In the genomic region with DNA sequence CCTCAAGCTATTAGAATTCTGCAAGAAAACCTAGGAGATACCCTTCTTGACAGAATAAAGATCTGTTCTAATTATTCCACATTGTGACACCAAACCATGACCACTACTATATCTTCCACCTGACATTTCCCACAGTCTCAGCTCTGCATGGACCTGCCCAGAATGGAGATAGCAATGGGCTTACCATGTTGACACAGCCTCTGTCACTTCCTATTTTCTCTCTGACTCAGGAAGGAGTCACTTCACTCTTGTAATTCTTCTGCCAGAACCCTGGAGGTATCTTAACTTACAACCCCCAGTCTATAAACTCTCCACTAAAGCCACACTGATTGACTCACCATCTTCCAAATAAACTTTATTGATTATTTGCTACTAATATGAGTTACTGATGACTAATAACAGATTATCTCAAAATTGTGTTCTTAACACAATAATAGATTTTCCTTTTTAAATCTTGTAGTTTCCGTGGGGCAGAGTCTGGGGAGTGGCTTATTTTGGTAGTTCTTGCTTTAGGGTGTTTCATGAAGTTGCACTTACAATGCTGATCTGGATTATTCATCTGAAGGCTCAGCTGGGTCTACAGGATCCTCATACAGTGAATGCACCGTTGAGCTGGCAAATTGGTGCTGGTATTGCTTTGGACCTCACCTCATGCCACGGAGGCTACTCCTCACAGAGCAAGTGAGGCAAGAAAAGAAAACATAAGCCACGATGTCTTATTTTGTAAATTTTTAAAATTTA, we compare ENCODE assay signal across 17 cellular contexts.
DNase-seq lines count a peak whose midpoint lies in the region; ATAC-seq and TF ChIP-seq lines count a peak whose summit lies in the region.
"Had no signal": no experiment of that assay in that cellular context is flagged by ENCODE, and none has a peak within 500 bp of the region (broad histone marks: within the 10 kb centered on the region; RNA-seq: fewer than 3 reads in every experiment).

No MANE protein-coding gene starts in this region.

- H2BK120ac ChIP-seq in IMR-90 (ENCODE audit: low read depth, low read length) = peak overlapping the region; percentile 59

- no peaks in the 10 kb centered on the region for H3K79me1 ChIP-seq in IMR-90 (ENCODE audit: low read depth in 1 of 2, low read length in 2 of 2)

- no peaks in the 10 kb centered on the region for H3K27me3 Mint-ChIP-seq in T-helper 2 cell treated with Interferon-gamma antibody and Interleukin-4, amounts not matched to agents 5 μg/mL and 100 μg/mL, for 36 hours (ENCODE audit: low read depth)

- H4K8ac ChIP-seq in IMR-90 (ENCODE audit: low read depth in 2 of 2, low read length in 2 of 2) = peak overlapping the region in 1 of 2 experiments; percentile 68; a peak in 1 of 4 replicates

- no peak overlapping the region for H3K56ac ChIP-seq in IMR-90 (ENCODE audit: extremely low read depth, insufficient read depth, low read length)

- H2BK15ac ChIP-seq in IMR-90 (ENCODE audit: low read depth, low read length) = peak overlapping the region; percentile 76; the same call in 1 of the 3 replicates

- intact Hi-C loops in IMR-90 (cut with micrococcal nuclease) = no loop called here

- peak overlapping the region; percentile 67 for H2BK5ac ChIP-seq in IMR-90 (ENCODE audit: low read depth, low read length, poor library complexity, severe bottlenecking)

- no peak for ATAC-seq in IMR-90 (ENCODE audit: low read depth)
- ATAC-seq: activated CD8-positive, alpha-beta T cell treated with anti-CD3 and anti-CD28 coated beads, Interleukin-2, amount 10 ng/mL, durations not matched to agents 7 days and 5 days had no signal

- H3K9me3 ChIP-seq in IMR-90 (ENCODE audit: control insufficient read depth, insufficient read depth, low read length) = no peaks in the 10 kb centered on the region

- no peak overlapping the region for H3K4me3 Mint-ChIP-seq in T-helper 2 cell treated with Interferon-gamma antibody and Interleukin-4, amounts not matched to agents 5 μg/mL and 100 μg/mL, for 36 hours
- H3K4me3 Mint-ChIP-seq: activated CD8-positive, alpha-beta T cell treated with anti-CD3 and anti-CD28 coated beads, Interleukin-2, amount 10 ng/mL, durations not matched to agents 7 days and 5 days; neural crest cell had no signal

- H3K4me3 ChIP-seq in IMR-90 (ENCODE audit: insufficient read depth, low read depth, low read length) (no peak overlapping the region), foreskin fibroblast (ENCODE audit: low read depth in 1 of 2, low read length in 2 of 2) (no peak overlapping the region)

- no peak overlapping the region for H4K5ac ChIP-seq in IMR-90 (ENCODE audit: low read depth, low read length)

- H3K36me3 Mint-ChIP-seq in T-helper 2 cell treated with Interferon-gamma antibody and Interleukin-4, amounts not matched to agents 5 μg/mL and 100 μg/mL, for 36 hours (ENCODE audit: low read depth) = no peaks in the 10 kb centered on the region

- TF ChIP-seq CTCF in IMR-90 (conservative IDR thresholded peaks at IDR 0.05; ENCODE audit: low read depth, low read length) (no peak), foreskin fibroblast (IDR thresholded peaks at IDR 0.05; ENCODE audit: low read depth, low read length) (no peak)

- H3K4me2 ChIP-seq in IMR-90 (ENCODE audit: low read depth, low read length) = peak overlapping the region; percentile 23; the same call in 1 of the 2 replicates

- H3K27me3 ChIP-seq in IMR-90 (ENCODE audit: control insufficient read depth, insufficient read depth, low read length) = no peaks in the 10 kb centered on the region

- in situ Hi-C loops in IMR-90 (cut with MboI; ENCODE audit: low sequenced_read_pairs) = no loop called here

- peak overlapping the region; percentile 61 for H2AFZ ChIP-seq in IMR-90 (replicated peaks; ENCODE audit: low read length, poor library complexity)

- H3K4me1 Mint-ChIP-seq in T-helper 2 cell treated with Interferon-gamma antibody and Interleukin-4, amounts not matched to agents 5 μg/mL and 100 μg/mL, for 36 hours (ENCODE audit: low read depth) = no peaks in the 10 kb centered on the region
- H3K4me1 Mint-ChIP-seq: neural crest cell had no signal

- H3K36me3 ChIP-seq in IMR-90 (ENCODE audit: control insufficient read depth, insufficient read depth, low read length) = no peaks in the 10 kb centered on the region

- TF ChIP-seq POLR2A in IMR-90 (IDR thresholded peaks at IDR 0.05; ENCODE audit: low read depth, low read length) = no peak

- H4K20me1 ChIP-seq in IMR-90 (ENCODE audit: insufficient read depth, low read length) = no peaks in the 10 kb centered on the region

- DNase-seq in AG08395 (ENCODE audit: low spot score) = peak; percentile 48
- peak; percentile 87 for DNase-seq in IMR-90
- peak; percentile 33 for DNase-seq in T1000 (lab: John Stamatoyannopoulos, UW)
- peak; percentile 79 to 90 for DNase-seq in foreskin fibroblast
- DNase-seq in activated CD4-positive, alpha-beta T cell treated with anti-CD3 and anti-CD28 coated beads for 1 hour = no peak
- DNase-seq in 8988T = no peak
- no peak for DNase-seq in T-helper 2 cell treated with Interferon-gamma antibody and Interleukin-4, amounts not matched to agents 5 μg/mL and 100 μg/mL, for 36 hours (ENCODE audit: low spot score)
- DNase-seq in stimulated activated CD4-positive, alpha-beta T cell treated with anti-CD3 and anti-CD28 coated beads, Interleukin-4, amount 100 ng/mL, for 4 hours = no peak
- DNase-seq: activated CD8-positive, alpha-beta T cell treated with anti-CD3 and anti-CD28 coated beads, Interleukin-2, amount 10 ng/mL, durations not matched to agents 7 days and 5 days; activated naive CD4-positive, alpha-beta T cell treated with anti-CD3 and anti-CD28 coated beads, Interleukin-2, amount 50 U/mL, for 16 hours; AML-193; glutamatergic neuron; NCI-H1105 treated with DMSO at 0.1 percent for 48 hours; NCI-H69; stimulated activated CD4-positive, alpha-beta T cell treated with anti-CD3 and anti-CD28 coated beads, Interleukin-12 subunit alpha, Interleukin-12 subunit beta, amount 100 ng/mL, for 4 hours had no signal

- H3K9ac ChIP-seq in IMR-90 (ENCODE audit: low read depth, low read length) = no peak overlapping the region

- no peak overlapping the region; the same call in 1 of the 2 replicates for H3K18ac ChIP-seq in IMR-90 (ENCODE audit: low read depth, low read length)

- H3K4me1 ChIP-seq in IMR-90 (ENCODE audit: control insufficient read depth, insufficient read depth, low read length) = peaks cover 2% of the 10 kb centered on the region; the same call in 1 of the 2 replicates

- H2AK5ac ChIP-seq in IMR-90 (ENCODE audit: low read depth, low read length) = no peak overlapping the region; the same call in 1 of the 2 replicates

- no peaks in the 10 kb centered on the region for H3K9me1 ChIP-seq in IMR-90 (ENCODE audit: insufficient read depth, low read length)

- peak overlapping the region; percentile 83 for H3K14ac ChIP-seq in IMR-90 (replicated peaks; ENCODE audit: low read depth, low read length)

- no TSS peak for BruUV-seq in IMR-90 (replicated peaks; lab: Mats Ljungman, UMichigan)

- CTCF ChIA-PET in IMR-90 (lab: Yijun Ruan, JAX) = no interaction called here

- H3K27ac ChIP-seq in IMR-90 (ENCODE audit: insufficient read depth, low read length) = no peak overlapping the region
- H3K27ac ChIP-seq: HL-60 had no signal

- no peaks in the 10 kb centered on the region for H3K9me3 Mint-ChIP-seq in T-helper 2 cell treated with Interferon-gamma antibody and Interleukin-4, amounts not matched to agents 5 μg/mL and 100 μg/mL, for 36 hours
- H3K9me3 Mint-ChIP-seq: neural crest cell had no signal

- H3K4ac ChIP-seq in IMR-90 (ENCODE audit: low read depth, low read length) = peak overlapping the region; percentile 81

- TF ChIP-seq RAD21 in IMR-90 (IDR thresholded peaks at IDR 0.05; ENCODE audit: low read length) = no peak

- WGBS in IMR-90 (ENCODE audit: extremely low coverage in 2 of 2, insufficient read length in 1 of 2), 2 experiments = 100% methylated on average over 1 of the region's 4 CpGs; no CpG with 5 or more reads in 1 of the 2 experiments

- H2AK9ac ChIP-seq in IMR-90 (replicated peaks; ENCODE audit: low read depth, low read length, poor library complexity) = peak overlapping the region; percentile 44

- H4K91ac ChIP-seq in IMR-90 (ENCODE audit: insufficient read depth, low read depth, low read length) = no peak overlapping the region

- H3K23ac ChIP-seq in IMR-90 (ENCODE audit: low read depth, low read length) = peak overlapping the region; percentile 16; the same call in 1 of the 2 replicates

- H3K27ac Mint-ChIP-seq in T-helper 2 cell treated with Interferon-gamma antibody and Interleukin-4, amounts not matched to agents 5 μg/mL and 100 μg/mL, for 36 hours = no peak overlapping the region
- H3K27ac Mint-ChIP-seq: activated CD8-positive, alpha-beta T cell treated with anti-CD3 and anti-CD28 coated beads, Interleukin-2, amount 10 ng/mL, durations not matched to agents 7 days and 5 days had no signal

- POLR2A ChIA-PET in IMR-90 (lab: Charles Lee; ENCODE audit: unreplicated experiment) = no interaction called here

- peak overlapping the region; percentile 75; the same call in 1 of the 2 replicates for H2BK20ac ChIP-seq in IMR-90 (ENCODE audit: low read depth, low read length)

- dilution Hi-C loops in IMR-90 (cut with HindIII; ENCODE audit: low sequenced_read_pairs, unreplicated experiment) = no loop called here

TF ChIP-seq in IMR-90, 13 proteins besides CTCF, POLR2A, EP300 and RAD21:
- TF ChIP-seq MAFK (IDR thresholded peaks at IDR 0.05; ENCODE audit: low read depth, low read length) (no peak), SMC3 (IDR thresholded peaks at IDR 0.05; ENCODE audit: low read depth, low read length) (no peak), FOS (IDR thresholded peaks at IDR 0.05; ENCODE audit: low read depth, low read length) (peak; percentile 47; the same call in 1 of the 2 replicates), CEBPB (IDR thresholded peaks at IDR 0.05; ENCODE audit: low read depth, low read length) (peak; percentile 32; the same call in 1 of the 2 replicates), MXI1 (IDR thresholded peaks at IDR 0.05; ENCODE audit: borderline replicate concordance, low read depth, low read length) (no peak)
- TF ChIP-seq, protein P1, sequence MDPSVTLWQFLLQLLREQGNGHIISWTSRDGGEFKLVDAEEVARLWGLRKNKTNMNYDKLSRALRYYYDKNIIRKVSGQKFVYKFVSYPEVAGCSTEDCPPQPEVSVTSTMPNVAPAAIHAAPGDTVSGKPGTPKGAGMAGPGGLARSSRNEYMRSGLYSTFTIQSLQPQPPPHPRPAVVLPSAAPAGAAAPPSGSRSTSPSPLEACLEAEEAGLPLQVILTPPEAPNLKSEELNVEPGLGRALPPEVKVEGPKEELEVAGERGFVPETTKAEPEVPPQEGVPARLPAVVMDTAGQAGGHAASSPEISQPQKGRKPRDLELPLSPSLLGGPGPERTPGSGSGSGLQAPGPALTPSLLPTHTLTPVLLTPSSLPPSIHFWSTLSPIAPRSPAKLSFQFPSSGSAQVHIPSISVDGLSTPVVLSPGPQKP (IDR thresholded peaks at IDR 0.05; ENCODE audit: borderline replicate concordance, low read depth, low read length) = no peak

Comparison
In these comparisons a context has a peak if more than half of its experiments do, and no peak if none do; other contexts are left out.
1. DNase-seq: peak in AG08395 (single experiment), IMR-90 (single experiment), T1000 (single experiment) and foreskin fibroblast (2 of 2); none in activated CD4-positive, alpha-beta T cell treated with anti-CD3 and anti-CD28 coated beads for 1 hour (single experiment), 8988T (single experiment), T-helper 2 cell treated with Interferon-gamma antibody and Interleukin-4, amounts not matched to agents 5 μg/mL and 100 μg/mL, for 36 hours (single experiment) and stimulated activated CD4-positive, alpha-beta T cell treated with anti-CD3 and anti-CD28 coated beads, Interleukin-4, amount 100 ng/mL, for 4 hours (0 of 2).